ENCODE assay signal across 8 cellular contexts in genomic region chr6:40586800-40587201, GRCh38. TPM values are rescaled to one million over a fixed set of nuclear protein-coding genes. Genes with fewer than 3 reads are reported as not detected.
A peak's percentile ranks its signal among the peaks of the same experiment; 100 is the strongest.
DNase-seq lines count a peak whose midpoint lies in the region; ATAC-seq and TF ChIP-seq lines count a peak whose summit lies in the region.

No MANE protein-coding gene starts in this region.

- H3K4me1 ChIP-seq in BE2C = peaks cover 4% of the 10 kb centered on the region
- no peaks in the 10 kb centered on the region for H3K4me1 ChIP-seq in IMR-90 (ENCODE audit: control insufficient read depth, insufficient read depth, low read length)

- WGBS in IMR-90 (ENCODE audit: extremely low coverage in 2 of 2, insufficient read length in 1 of 2), 2 experiments = 0% methylated on average over 2 of the region's 38 CpGs; no CpG with 5 or more reads in 1 of the 2 experiments

- H3K9me3 Mint-ChIP-seq in nephron progenitor cell = no peaks in the 10 kb centered on the region

- BruUV-seq in IMR-90 (replicated peaks; lab: Mats Ljungman, UMichigan) = no TSS peak

- H3K36me3 ChIP-seq in BE2C = no peaks in the 10 kb centered on the region
- H3K36me3 ChIP-seq in IMR-90 (ENCODE audit: control insufficient read depth, insufficient read depth, low read length) = no peaks in the 10 kb centered on the region

- peak overlapping the region; percentile 42 for H2AK9ac ChIP-seq in IMR-90 (replicated peaks; ENCODE audit: low read depth, low read length, poor library complexity)

- DNase-seq in BE2C = peak; percentile 47
- no peak for DNase-seq in IMR-90
- DNase-seq in dorsolateral prefrontal cortex = peak in 5 of 10 donors; percentile 22 to 52 (median 45)
- peak; percentile 46 for DNase-seq in nephron progenitor cell
- no peak for DNase-seq in AML-193 (lab: John Stamatoyannopoulos, UW)
- DNase-seq in medulla oblongata (ENCODE audit: extremely low spot score) = no peak
- DNase-seq in NCI-H226 = no peak

- intact Hi-C loops in IMR-90 (cut with micrococcal nuclease) = no loop called here
- intact Hi-C loops in dorsolateral prefrontal cortex (cut with DNase I) = loop anchor here (10.0 kb wide), 3 partner anchors 172 to 262 kb away; no protein-coding TSS in a partner anchor

- no peak overlapping the region for H4K91ac ChIP-seq in IMR-90 (ENCODE audit: insufficient read depth, low read depth, low read length)

- no peak overlapping the region for H4K8ac ChIP-seq in IMR-90 (ENCODE audit: low read depth in 2 of 2, low read length in 2 of 2)

- no peak overlapping the region for H4K5ac ChIP-seq in IMR-90 (ENCODE audit: low read depth, low read length)

- H3K4me2 ChIP-seq in IMR-90 (ENCODE audit: low read depth, low read length) = no peak overlapping the region; the same call in 1 of the 2 replicates

- no peak overlapping the region for H2BK5ac ChIP-seq in IMR-90 (ENCODE audit: low read depth, low read length, poor library complexity, severe bottlenecking)

- no peaks in the 10 kb centered on the region for H4K20me1 ChIP-seq in IMR-90 (ENCODE audit: insufficient read depth, low read length)

- CTCF ChIA-PET in IMR-90 (lab: Yijun Ruan, JAX) = interaction anchor here (0.7 to 1.0 kb wide), 2 partner anchors 59 to 259 kb away, joined by 3 read pairs; no protein-coding TSS in a partner anchor

- no peak overlapping the region for H2BK15ac ChIP-seq in IMR-90 (ENCODE audit: low read depth, low read length)

- no peak overlapping the region for H3K9ac ChIP-seq in IMR-90 (ENCODE audit: low read depth, low read length)

- H3K4me3 Mint-ChIP-seq in nephron progenitor cell = peak overlapping the region; percentile 94

- H3K27me3 Mint-ChIP-seq in nephron progenitor cell (ENCODE audit: low read depth, poor library complexity) = peaks cover 73% of the 10 kb centered on the region

- TF ChIP-seq RAD21 in IMR-90 (IDR thresholded peaks at IDR 0.05; ENCODE audit: low read length) = no peak

- no peak overlapping the region for H2BK20ac ChIP-seq in IMR-90 (ENCODE audit: low read depth, low read length)

- H3K18ac ChIP-seq in IMR-90 (ENCODE audit: low read depth, low read length) = no peak overlapping the region

- peaks cover 42% of the 10 kb centered on the region for H3K4me1 Mint-ChIP-seq in nephron progenitor cell

- H3K27ac Mint-ChIP-seq in nephron progenitor cell = no peak overlapping the region

- ATAC-seq in IMR-90 (ENCODE audit: low read depth) (no peak), HG03039 (IDR thresholded peaks at IDR 0.05; ENCODE audit: unreplicated experiment) (no peak)

- no peak overlapping the region for H3K23ac ChIP-seq in IMR-90 (ENCODE audit: low read depth, low read length)

- dilution Hi-C loops in IMR-90 (cut with HindIII; ENCODE audit: low sequenced_read_pairs, unreplicated experiment) = no loop called here

- no peak overlapping the region for H3K56ac ChIP-seq in IMR-90 (ENCODE audit: extremely low read depth, insufficient read depth, low read length)

- no peak overlapping the region for H2AK5ac ChIP-seq in IMR-90 (ENCODE audit: low read depth, low read length)

- TF ChIP-seq POLR2A in IMR-90 (IDR thresholded peaks at IDR 0.05; ENCODE audit: low read depth, low read length) = no peak

- H3K79me1 ChIP-seq in IMR-90 (ENCODE audit: low read depth in 1 of 2, low read length in 2 of 2) = no peaks in the 10 kb centered on the region

- no peaks in the 10 kb centered on the region for H3K27me3 ChIP-seq in BE2C
- peaks cover 32% of the 10 kb centered on the region for H3K27me3 ChIP-seq in IMR-90 (ENCODE audit: control insufficient read depth, insufficient read depth, low read length)
- H3K27me3 ChIP-seq in dorsolateral prefrontal cortex = peaks cover 0 to 4% (median 0%) of the 10 kb centered on the region in 45 donors

- peak overlapping the region; percentile 97 for H3K4me3 ChIP-seq in BE2C (ENCODE audit: low read depth, low read length)
- H3K4me3 ChIP-seq in IMR-90 (ENCODE audit: insufficient read depth, low read depth, low read length) = no peak overlapping the region
- H3K4me3 ChIP-seq in dorsolateral prefrontal cortex = peak overlapping the region; percentile 42 to 80 (median 64)

- in situ Hi-C loops in IMR-90 (cut with MboI; ENCODE audit: low sequenced_read_pairs) = no loop called here

- H2BK120ac ChIP-seq in IMR-90 (ENCODE audit: low read depth, low read length) = no peak overlapping the region

- no peaks in the 10 kb centered on the region for H3K36me3 Mint-ChIP-seq in nephron progenitor cell (ENCODE audit: low read depth)

- POLR2A ChIA-PET in IMR-90 (lab: Charles Lee; ENCODE audit: unreplicated experiment) = no interaction called here

- H3K9me1 ChIP-seq in IMR-90 (ENCODE audit: insufficient read depth, low read length) = no peaks in the 10 kb centered on the region

- no peak overlapping the region for H3K14ac ChIP-seq in IMR-90 (replicated peaks; ENCODE audit: low read depth, low read length)

- H3K9me3 ChIP-seq in BE2C = no peaks in the 10 kb centered on the region
- H3K9me3 ChIP-seq in IMR-90 (ENCODE audit: control insufficient read depth, insufficient read depth, low read length) = no peaks in the 10 kb centered on the region

- TF ChIP-seq CTCF in BE2C (IDR thresholded peaks at IDR 0.05; ENCODE audit: low read depth, low read length) = no peak
- TF ChIP-seq CTCF in IMR-90 (conservative IDR thresholded peaks at IDR 0.05; ENCODE audit: low read depth, low read length) = no peak
- no peak for TF ChIP-seq CTCF in dorsolateral prefrontal cortex (IDR thresholded peaks at IDR 0.05 in 54 of 56, conservative IDR thresholded peaks at IDR 0.05 in 2 of 56; ENCODE audit: low read depth in 1 of 56, partially characterized antibody in 56 of 56)
- TF ChIP-seq CTCF in nephron progenitor cell (IDR thresholded peaks at IDR 0.05) = no peak

- H2AFZ ChIP-seq in IMR-90 (replicated peaks; ENCODE audit: low read length, poor library complexity) = peak overlapping the region; percentile 33

- H3K27ac ChIP-seq in IMR-90 (ENCODE audit: insufficient read depth, low read length) (no peak overlapping the region), dorsolateral prefrontal cortex (peak overlapping the region in 58 of 59 donors; percentile 38 to 90 (median 78))

- no peak overlapping the region for H3K4ac ChIP-seq in IMR-90 (ENCODE audit: low read depth, low read length)

TF ChIP-seq in IMR-90, 13 proteins besides CTCF, POLR2A, EP300 and RAD21:
- no peak for TF ChIP-seq BHLHE40 (IDR thresholded peaks at IDR 0.05; ENCODE audit: low read depth, low read length)
- no peak for TF ChIP-seq ELK1 (IDR thresholded peaks at IDR 0.05; ENCODE audit: borderline replicate concordance, low read depth, low read length)
- TF ChIP-seq MAFK (IDR thresholded peaks at IDR 0.05; ENCODE audit: low read depth, low read length) = no peak
- no peak for TF ChIP-seq RFX5 (IDR thresholded peaks at IDR 0.05; ENCODE audit: low read depth, low read length)
- TF ChIP-seq MAZ (IDR thresholded peaks at IDR 0.05; ENCODE audit: borderline replicate concordance, low read depth, low read length) = no peak
- no peak for TF ChIP-seq MXI1 (IDR thresholded peaks at IDR 0.05; ENCODE audit: borderline replicate concordance, low read depth, low read length)
- no peak for TF ChIP-seq RCOR1 (IDR thresholded peaks at IDR 0.05; ENCODE audit: insufficient replicate concordance, low read length)

RNA-seq across cellular contexts. Expression of gene LRFN2, which starts 0.4 kb away (rescaled TPM):
- 13.0 TPM for polyA plus RNA-seq in BE2C (2012; ENCODE audit: insufficient read depth, insufficient read length, low read depth)
- total RNA-seq in IMR-90 (2012; rRNA removed) = not detected in 2 replicates
- polyA plus RNA-seq in IMR-90 (2012; rRNA removed) = not detected in 2 replicates
- polyA plus RNA-seq in IMR-90 (2012; cell fraction: cytosol; rRNA removed) = not detected in 2 replicates
- polyA plus RNA-seq in IMR-90 (2012; cell fraction: nucleus; rRNA removed; ENCODE audit: low replicate concordance) = not detected in 2 replicates
- total RNA-seq in dorsolateral prefrontal cortex = 10 to 100 TPM in 119 of 120 experiments, 1 to 10 TPM in 1; 7.1 to 43.1 (median 29.0) TPM

Comparison
In these comparisons a context has a peak if more than half of its experiments do, and no peak if none do; other contexts are left out.
1. DNase-seq: peak in BE2C (single experiment) and nephron progenitor cell (single experiment); none in IMR-90 (single experiment), AML-193 (0 of 2), medulla oblongata (single experiment) and NCI-H226 (single experiment).